ENCODE assay signal across 17 cellular contexts in genomic region chr13:59012731-59013130, GRCh38.
A peak's percentile ranks its signal among the peaks of the same experiment; 100 is the strongest.
DNase-seq lines count a peak whose midpoint lies in the region; ATAC-seq and TF ChIP-seq lines count a peak whose summit lies in the region.
"Had no signal": no experiment of that assay in that cellular context is flagged by ENCODE, and none has a peak within 500 bp of the region (broad histone marks: within the 10 kb centered on the region; RNA-seq: fewer than 3 reads in every experiment).

No MANE protein-coding gene starts in this region.

- no peak overlapping the region for H2BK12ac ChIP-seq in neuronal stem cell (ENCODE audit: low read length)

- H2BK5ac ChIP-seq in neuronal stem cell (ENCODE audit: low read length) = no peak overlapping the region

- no peak overlapping the region for H3K27ac Mint-ChIP-seq in activated naive CD4-positive, alpha-beta T cell treated with anti-CD3 and anti-CD28 coated beads, Interleukin-2, amount 10 ng/mL, durations not matched to agents 7 days and 5 days
- no peak overlapping the region for H3K27ac Mint-ChIP-seq in activated T-helper 17 cell treated with anti-CD3 and anti-CD28 coated beads, Interleukin-2, amount 50 U/mL, for 72 hours
- H3K27ac Mint-ChIP-seq: B cell; CD4-positive, CD25-positive, alpha-beta regulatory T cell had no signal

- DNase-seq in NCI-H2171 (lab: John Stamatoyannopoulos, UW) (peak; percentile 88), iPS DF 19.7 (ENCODE audit: low read depth, low spot score) (peak; percentile 3), neuronal stem cell (ENCODE audit: low spot score) (no peak)
- no peak for DNase-seq in activated naive CD4-positive, alpha-beta T cell treated with anti-CD3 and anti-CD28 coated beads, Interleukin-2, amount 10 ng/mL, durations not matched to agents 7 days and 5 days
- DNase-seq: Calu3; CD4-positive, CD25-positive, alpha-beta regulatory T cell; DMS79; NCI-H1048; NCI-H1694 treated with DMSO at 0.1 percent for 48 hours; NCI-H510A treated with DMSO at 0.1 percent for 48 hours; PC-9 had no signal

- H2BK15ac ChIP-seq in neuronal stem cell (ENCODE audit: low read length) = no peak overlapping the region

- TF ChIP-seq EP300 in Ishikawa (IDR thresholded peaks at IDR 0.05; ENCODE audit: borderline replicate concordance) = no peak

- no peaks in the 10 kb centered on the region for H3K36me3 Mint-ChIP-seq in activated naive CD4-positive, alpha-beta T cell treated with anti-CD3 and anti-CD28 coated beads, Interleukin-2, amount 10 ng/mL, durations not matched to agents 7 days and 5 days
- H3K36me3 Mint-ChIP-seq in activated T-helper 17 cell treated with anti-CD3 and anti-CD28 coated beads, Interleukin-2, amount 50 U/mL, for 72 hours (ENCODE audit: low read depth) = no peaks in the 10 kb centered on the region
- H3K36me3 Mint-ChIP-seq: CD4-positive, CD25-positive, alpha-beta regulatory T cell had no signal

- no peak overlapping the region for H3K23ac ChIP-seq in neuronal stem cell (ENCODE audit: low read depth, low read length, poor library complexity)

- H3K18ac ChIP-seq in neuronal stem cell (ENCODE audit: low read length) = peak overlapping the region; percentile 42

- H3K27ac ChIP-seq in neuronal stem cell (replicated peaks; ENCODE audit: low read length) = no peak overlapping the region
- H3K27ac ChIP-seq: KMS-11, PC-9, SJSA1 had no signal

- no peak overlapping the region for H4K8ac ChIP-seq in neuronal stem cell (ENCODE audit: low read depth, low read length)

- peaks cover 1% of the 10 kb centered on the region for H3K79me1 ChIP-seq in neuronal stem cell (ENCODE audit: low read depth, low read length)

- no peak for ATAC-seq in HG02623 (IDR thresholded peaks at IDR 0.05; ENCODE audit: unreplicated experiment)
- no peak for ATAC-seq in activated T-helper 17 cell treated with anti-CD3 and anti-CD28 coated beads, Interleukin-2, amount 50 U/mL, for 72 hours (replicated peaks)

- H2AK5ac ChIP-seq in neuronal stem cell (ENCODE audit: low read depth, low read length) = no peak overlapping the region

- no peak overlapping the region for H3K4me3 Mint-ChIP-seq in activated naive CD4-positive, alpha-beta T cell treated with anti-CD3 and anti-CD28 coated beads, Interleukin-2, amount 10 ng/mL, durations not matched to agents 7 days and 5 days
- H3K4me3 Mint-ChIP-seq in activated T-helper 17 cell treated with anti-CD3 and anti-CD28 coated beads, Interleukin-2, amount 50 U/mL, for 72 hours = no peak overlapping the region
- H3K4me3 Mint-ChIP-seq: B cell; CD4-positive, CD25-positive, alpha-beta regulatory T cell had no signal

- no peak overlapping the region for H3K4ac ChIP-seq in neuronal stem cell (ENCODE audit: low read length)

- WGBS in neuronal stem cell (ENCODE audit: extremely low coverage in 2 of 2, insufficient read length in 2 of 2, insufficient replicate concordance in 1 of 2), 2 donors = no CpG with 5 or more reads among the region's 11 CpGs

- no peak overlapping the region for H4K91ac ChIP-seq in neuronal stem cell (ENCODE audit: low read depth, low read length, poor library complexity)

- H2BK120ac ChIP-seq in neuronal stem cell (ENCODE audit: low read depth, low read length) = no peak overlapping the region

- no peak overlapping the region for H3K14ac ChIP-seq in neuronal stem cell (ENCODE audit: low read length)

- peaks cover 0 to 2% of the 10 kb centered on the region in 2 donors for H3K4me1 ChIP-seq in neuronal stem cell (ENCODE audit: control insufficient read depth in 2 of 2, insufficient read depth in 1 of 2, low read depth in 1 of 2, low read length in 2 of 2)
- H3K4me1 ChIP-seq: SJSA1 had no signal

- H2AFZ ChIP-seq in neuronal stem cell (ENCODE audit: low read length) = no peak overlapping the region
- H2AFZ ChIP-seq: PC-9 had no signal

- no peak overlapping the region for H3K4me3 ChIP-seq in neuronal stem cell (ENCODE audit: low read length in 2 of 2)
- H3K4me3 ChIP-seq: PC-9, SJSA1 had no signal

- no peak for TF ChIP-seq RAD21 in Ishikawa (IDR thresholded peaks at IDR 0.05; ENCODE audit: low read depth)

- no peak overlapping the region for H3K4me2 ChIP-seq in neuronal stem cell (ENCODE audit: insufficient read depth, low read length, poor library complexity, severe bottlenecking)
- H3K4me2 ChIP-seq: KMS-11, PC-9 had no signal

- H3K27me3 ChIP-seq in neuronal stem cell (ENCODE audit: control insufficient read depth in 3 of 3, insufficient read depth in 3 of 3, low read depth in 1 of 3, low read length in 3 of 3) = no peaks in the 10 kb centered on the region
- H3K27me3 ChIP-seq: SJSA1 had no signal

- H3K4me1 Mint-ChIP-seq in activated naive CD4-positive, alpha-beta T cell treated with anti-CD3 and anti-CD28 coated beads, Interleukin-2, amount 10 ng/mL, durations not matched to agents 7 days and 5 days = no peaks in the 10 kb centered on the region
- H3K4me1 Mint-ChIP-seq in activated T-helper 17 cell treated with anti-CD3 and anti-CD28 coated beads, Interleukin-2, amount 50 U/mL, for 72 hours = no peaks in the 10 kb centered on the region
- H3K4me1 Mint-ChIP-seq: B cell; CD4-positive, CD25-positive, alpha-beta regulatory T cell had no signal

- no peaks in the 10 kb centered on the region for H3K9me3 Mint-ChIP-seq in activated naive CD4-positive, alpha-beta T cell treated with anti-CD3 and anti-CD28 coated beads, Interleukin-2, amount 10 ng/mL, durations not matched to agents 7 days and 5 days
- H3K9me3 Mint-ChIP-seq in activated T-helper 17 cell treated with anti-CD3 and anti-CD28 coated beads, Interleukin-2, amount 50 U/mL, for 72 hours = peaks cover 4% of the 10 kb centered on the region

- H3K27me3 Mint-ChIP-seq in activated naive CD4-positive, alpha-beta T cell treated with anti-CD3 and anti-CD28 coated beads, Interleukin-2, amount 10 ng/mL, durations not matched to agents 7 days and 5 days = no peaks in the 10 kb centered on the region
- no peaks in the 10 kb centered on the region for H3K27me3 Mint-ChIP-seq in activated T-helper 17 cell treated with anti-CD3 and anti-CD28 coated beads, Interleukin-2, amount 50 U/mL, for 72 hours
- H3K27me3 Mint-ChIP-seq: B cell; CD4-positive, CD25-positive, alpha-beta regulatory T cell had no signal

- CTCF ChIA-PET in activated naive CD4-positive, alpha-beta T cell treated with anti-CD3 and anti-CD28 coated beads, Interleukin-2, amount 10 ng/mL, durations not matched to agents 7 days and 5 days (lab: Charles Lee) = no interaction called here

- H3K9ac ChIP-seq in neuronal stem cell (ENCODE audit: low read depth, low read length, poor library complexity) = no peak overlapping the region
- H3K9ac ChIP-seq: KMS-11 had no signal

- H3K36me3 ChIP-seq in neuronal stem cell (replicated peaks in 1 of 2; ENCODE audit: control insufficient read depth in 2 of 2, insufficient read depth in 2 of 2, low read length in 2 of 2) = no peaks in the 10 kb centered on the region
- H3K36me3 ChIP-seq: SJSA1 had no signal

- H3K9me3 ChIP-seq in neuronal stem cell (replicated peaks in 1 of 2; ENCODE audit: control insufficient read depth in 2 of 2, insufficient read depth in 1 of 2, low read depth in 1 of 2, low read length in 2 of 2) = no peaks in the 10 kb centered on the region
- H3K9me3 ChIP-seq: SJSA1 had no signal

TF ChIP-seq in Ishikawa, 13 proteins besides CTCF, POLR2A, EP300 and RAD21:
- TF ChIP-seq TEAD4 (IDR thresholded peaks at IDR 0.05) = no peak
- TF ChIP-seq TCF12 (IDR thresholded peaks at IDR 0.05; ENCODE audit: low read depth) = peak; percentile 58
- TF ChIP-seq EGR1 (IDR thresholded peaks at IDR 0.05) = no peak
- no peak for TF ChIP-seq TAF1 (IDR thresholded peaks at IDR 0.05; ENCODE audit: low read depth)
- no peak for TF ChIP-seq FOXM1 (IDR thresholded peaks at IDR 0.05; ENCODE audit: borderline replicate concordance, low read depth)
- TF ChIP-seq, protein P1, sequence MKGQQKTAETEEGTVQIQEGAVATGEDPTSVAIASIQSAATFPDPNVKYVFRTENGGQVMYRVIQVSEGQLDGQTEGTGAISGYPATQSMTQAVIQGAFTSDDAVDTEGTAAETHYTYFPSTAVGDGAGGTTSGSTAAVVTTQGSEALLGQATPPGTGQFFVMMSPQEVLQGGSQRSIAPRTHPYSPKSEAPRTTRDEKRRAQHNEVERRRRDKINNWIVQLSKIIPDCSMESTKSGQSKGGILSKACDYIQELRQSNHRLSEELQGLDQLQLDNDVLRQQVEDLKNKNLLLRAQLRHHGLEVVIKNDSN (IDR thresholded peaks at IDR 0.05) = no peak
- TF ChIP-seq CREB1 (IDR thresholded peaks at IDR 0.05; ENCODE audit: low read depth) = no peak
- no peak for TF ChIP-seq YY1 (IDR thresholded peaks at IDR 0.05; ENCODE audit: low read depth)
- TF ChIP-seq, protein P2, sequence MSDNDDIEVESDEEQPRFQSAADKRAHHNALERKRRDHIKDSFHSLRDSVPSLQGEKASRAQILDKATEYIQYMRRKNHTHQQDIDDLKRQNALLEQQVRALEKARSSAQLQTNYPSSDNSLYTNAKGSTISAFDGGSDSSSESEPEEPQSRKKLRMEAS (IDR thresholded peaks at IDR 0.05) = no peak
- TF ChIP-seq CEBPB (IDR thresholded peaks at IDR 0.05) = peak; percentile 63
- TF ChIP-seq, protein P3, sequence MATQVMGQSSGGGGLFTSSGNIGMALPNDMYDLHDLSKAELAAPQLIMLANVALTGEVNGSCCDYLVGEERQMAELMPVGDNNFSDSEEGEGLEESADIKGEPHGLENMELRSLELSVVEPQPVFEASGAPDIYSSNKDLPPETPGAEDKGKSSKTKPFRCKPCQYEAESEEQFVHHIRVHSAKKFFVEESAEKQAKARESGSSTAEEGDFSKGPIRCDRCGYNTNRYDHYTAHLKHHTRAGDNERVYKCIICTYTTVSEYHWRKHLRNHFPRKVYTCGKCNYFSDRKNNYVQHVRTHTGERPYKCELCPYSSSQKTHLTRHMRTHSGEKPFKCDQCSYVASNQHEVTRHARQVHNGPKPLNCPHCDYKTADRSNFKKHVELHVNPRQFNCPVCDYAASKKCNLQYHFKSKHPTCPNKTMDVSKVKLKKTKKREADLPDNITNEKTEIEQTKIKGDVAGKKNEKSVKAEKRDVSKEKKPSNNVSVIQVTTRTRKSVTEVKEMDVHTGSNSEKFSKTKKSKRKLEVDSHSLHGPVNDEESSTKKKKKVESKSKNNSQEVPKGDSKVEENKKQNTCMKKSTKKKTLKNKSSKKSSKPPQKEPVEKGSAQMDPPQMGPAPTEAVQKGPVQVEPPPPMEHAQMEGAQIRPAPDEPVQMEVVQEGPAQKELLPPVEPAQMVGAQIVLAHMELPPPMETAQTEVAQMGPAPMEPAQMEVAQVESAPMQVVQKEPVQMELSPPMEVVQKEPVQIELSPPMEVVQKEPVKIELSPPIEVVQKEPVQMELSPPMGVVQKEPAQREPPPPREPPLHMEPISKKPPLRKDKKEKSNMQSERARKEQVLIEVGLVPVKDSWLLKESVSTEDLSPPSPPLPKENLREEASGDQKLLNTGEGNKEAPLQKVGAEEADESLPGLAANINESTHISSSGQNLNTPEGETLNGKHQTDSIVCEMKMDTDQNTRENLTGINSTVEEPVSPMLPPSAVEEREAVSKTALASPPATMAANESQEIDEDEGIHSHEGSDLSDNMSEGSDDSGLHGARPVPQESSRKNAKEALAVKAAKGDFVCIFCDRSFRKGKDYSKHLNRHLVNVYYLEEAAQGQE (IDR thresholded peaks at IDR 0.05; ENCODE audit: low read depth) = no peak
- TF ChIP-seq ZBTB7A (IDR thresholded peaks at IDR 0.05; ENCODE audit: low read depth) = no peak
- TF ChIP-seq NFIC (IDR thresholded peaks at IDR 0.05) = no peak

Comparison
In these comparisons a context has a peak if more than half of its experiments do, and no peak if none do; other contexts are left out.
1. DNase-seq: peak in NCI-H2171 (single experiment) and iPS DF 19.7 (single experiment); none in neuronal stem cell (single experiment) and activated naive CD4-positive, alpha-beta T cell treated with anti-CD3 and anti-CD28 coated beads, Interleukin-2, amount 10 ng/mL, durations not matched to agents 7 days and 5 days (single experiment).